In the genomic region with DNA sequence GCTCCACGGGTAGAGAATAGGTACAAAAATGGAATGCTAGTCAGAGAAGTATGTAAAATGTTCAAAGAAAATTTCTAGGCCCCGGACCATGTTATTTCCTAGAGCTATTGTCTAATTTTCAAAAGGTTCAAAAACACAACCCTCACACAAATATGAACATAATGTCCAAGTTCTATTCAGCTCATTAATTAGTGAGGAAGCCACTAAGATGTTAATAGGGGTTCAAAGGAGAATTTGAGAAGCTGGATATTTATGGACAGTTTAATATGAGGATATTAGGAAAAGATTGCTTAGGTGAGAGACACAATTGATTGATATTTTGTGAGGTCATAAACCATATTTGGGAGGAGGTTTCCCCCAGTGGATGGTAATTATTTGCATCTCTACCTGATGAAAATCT, we compare ENCODE assay signal across 33 cellular contexts.
"Had no signal": no experiment of that assay in that cellular context is flagged by ENCODE, and none has a peak within 500 bp of the region (broad histone marks: within the 10 kb centered on the region; RNA-seq: fewer than 3 reads in every experiment).

No MANE protein-coding gene starts in this region.

- H3K27me3 ChIP-seq: MG63 had no signal

- DNase-seq: Karpas-422, Kasumi-1, MG63, MM.1S, MV-4-11, NCI-H1048, NCI-H1092, NCI-H1092 treated with DMSO at 0.1 percent for 48 hours, NCI-H1105, NCI-H1105 treated with DMSO at 0.1 percent for 48 hours, NCI-H1417, NCI-H1417 treated with DMSO at 0.1 percent for 48 hours, NCI-H1436, NCI-H1436 treated with DMSO at 0.1 percent for 48 hours, NCI-H146, NCI-H1694, NCI-H1694 treated with DMSO at 0.1 percent for 48 hours, NCI-H187, NCI-H187 treated with DMSO at 0.1 percent for 48 hours, NCI-H1930, NCI-H2029, NCI-H2029 treated with DMSO at 0.1 percent for 48 hours, NCI-H2081, NCI-H2081 treated with DMSO at 0.1 percent for 48 hours, NCI-H2107, NCI-H2171, NCI-H2227 treated with DMSO at 0.1 percent for 48 hours, NCI-H226, NCI-H345, NCI-H446, NCI-H446 treated with DMSO at 0.1 percent for 48 hours, NCI-H510A, NCI-H510A treated with DMSO at 0.1 percent for 48 hours had no signal

- H3K9me3 ChIP-seq: MG63 had no signal

- H3K36me3 ChIP-seq: MG63 had no signal

- H3K4me3 ChIP-seq: MG63 had no signal
